Comparison of ENCODE assay signal across 21 cellular contexts in genomic region chr21:17050646-17051045, GRCh38.
"Had no signal": no experiment of that assay in that cellular context is flagged by ENCODE, and none has a peak within 500 bp of the region (broad histone marks: within the 10 kb centered on the region; RNA-seq: fewer than 3 reads in every experiment).

No MANE protein-coding gene starts in this region.

- ATAC-seq: activated naive CD4-positive, alpha-beta T cell treated with anti-CD3 and anti-CD28 coated beads, Interleukin-2, amount 50 U/mL, for 72 hours; gastroesophageal sphincter; lower lobe of right lung had no signal

- FAIRE-seq: colon, TTC549 had no signal

- H3K9me3 ChIP-seq: adrenal gland, ascending aorta, breast epithelium, lower lobe of right lung, thoracic aorta had no signal

- H3K27me3 ChIP-seq: adrenal gland, ascending aorta, breast epithelium, gastroesophageal sphincter, spleen had no signal

- DNase-seq: activated CD4-positive, alpha-beta T cell treated with anti-CD3 and anti-CD28 coated beads for 1 hour; activated CD4-positive, alpha-beta T cell treated with anti-CD3 and anti-CD28 coated beads, Interleukin-2, amount 50 U/mL, for 1 hour; activated gamma-delta T cell treated with Interleukin-2 at 50 U/mL for 16 hours; activated T-cell treated with anti-CD3 and anti-CD28 coated beads, Interleukin-2, amount 50 U/mL, for 1 hour; effector memory CD4-positive, alpha-beta T cell; lower lobe of right lung; naive B cell; occipital lobe; spleen; stimulated activated CD4-positive, alpha-beta T cell treated with anti-CD3 and anti-CD28 coated beads, Interleukin-4, amount 100 ng/mL, for 24 hours; stimulated activated naive CD4-positive, alpha-beta T cell treated with Interleukin-2 at 50 U/mL for 16 hours; T-helper 1 cell; WERI-Rb-1 had no signal

- H3K36me3 ChIP-seq: adrenal gland, ascending aorta, breast epithelium, gastroesophageal sphincter, lower lobe of right lung, spleen, thoracic aorta, WERI-Rb-1 had no signal

- H3K27ac ChIP-seq: adrenal gland, ascending aorta, breast epithelium, gastroesophageal sphincter, lower lobe of right lung, spleen, thoracic aorta, WERI-Rb-1 had no signal

- H3K4me3 ChIP-seq: adrenal gland, ascending aorta, breast epithelium, gastroesophageal sphincter, lower lobe of right lung, spleen, thoracic aorta had no signal

- H3K4me1 ChIP-seq: adrenal gland, ascending aorta, breast epithelium, gastroesophageal sphincter, lower lobe of right lung, spleen had no signal
